In genomic region chr2:70142590-70143313, GRCh38 we compare ENCODE assay signal across 8 cellular contexts. TPM values are rescaled to one million over a fixed set of nuclear protein-coding genes. Genes with fewer than 3 reads are reported as not detected.
DNase-seq lines count a peak whose midpoint lies in the region; ATAC-seq and TF ChIP-seq lines count a peak whose summit lies in the region.

No MANE protein-coding gene starts in this region.

- no peaks in the 10 kb centered on the region for H3K9me3 Mint-ChIP-seq in activated B cell treated with CpG ODN at 0.5 μM for 24 hours

- TF ChIP-seq CTCF in activated B cell treated with CpG ODN at 0.5 μM for 24 hours (IDR thresholded peaks at IDR 0.05) = no peak

- peaks cover 37% of the 10 kb centered on the region for H3K4me1 Mint-ChIP-seq in activated B cell treated with CpG ODN at 0.5 μM for 24 hours

- intact Hi-C loops in activated B cell treated with CpG ODN at 0.5 μM for 24 hours (cut with micrococcal nuclease) = loop anchor here (1.0 to 5.0 kb wide), 11 partner anchors 39 to 410 kb away; partner anchors contain the start of genes FAM136A, GMCL1, SNRPG and TIA1

- peak overlapping the region; percentile 86 for H3K4me3 Mint-ChIP-seq in activated B cell treated with CpG ODN at 0.5 μM for 24 hours

- CTCF ChIA-PET in activated B cell treated with CpG ODN at 0.5 μM for 24 hours (lab: Charles Lee) = interaction anchor here (0.7 to 4.3 kb wide), 13 partner anchors 10 to 418 kb away, joined by 3 to 62 read pairs (median 4); partner anchors contain the start of genes MXD1, PCBP1 and SNRPG

- DNase-seq in AML-193 (lab: John Stamatoyannopoulos, UW) (peak; percentile 95 to 98), NCI-H226 (peak; percentile 97), activated B cell treated with CpG ODN at 0.5 μM for 24 hours (peak; percentile 100), islet precursor cell (peak; percentile 99)
- DNase-seq in central memory CD4-positive, alpha-beta T cell = peak; percentile 100
- DNase-seq in stimulated activated CD4-positive, alpha-beta T cell treated with anti-CD3 and anti-CD28 coated beads, Interleukin-12 subunit alpha, Interleukin-12 subunit beta, amount 100 ng/mL, for 4 hours = peak; percentile 100

- POLR2A ChIA-PET in activated B cell treated with CpG ODN at 0.5 μM for 24 hours (lab: Charles Lee) = interaction anchor here (0.5 to 15.1 kb wide), 28 partner anchors 10 to 497 kb away, joined by 3 to 976 read pairs (median 6); partner anchors contain the start of genes C2orf42, FAM136A, MXD1 and PCBP1

- no peaks in the 10 kb centered on the region for H3K27me3 Mint-ChIP-seq in activated B cell treated with CpG ODN at 0.5 μM for 24 hours

- H3K36me3 Mint-ChIP-seq in activated B cell treated with CpG ODN at 0.5 μM for 24 hours (ENCODE audit: low read depth) = peaks cover 3% of the 10 kb centered on the region

- H3K27ac Mint-ChIP-seq in activated B cell treated with CpG ODN at 0.5 μM for 24 hours = peak overlapping the region; percentile 100

- ATAC-seq in GM19025 (IDR thresholded peaks at IDR 0.05; ENCODE audit: low read depth, unreplicated experiment) = peak; percentile 67
- peak; percentile 72 for ATAC-seq in HG03280 (IDR thresholded peaks at IDR 0.05; ENCODE audit: unreplicated experiment)
- ATAC-seq in activated B cell treated with CpG ODN at 0.5 μM for 24 hours (ENCODE audit: low read depth) = peak; percentile 70

RNA-seq across cellular contexts. Expression of gene C2orf42, which starts 48.1 kb away (rescaled TPM):
- total RNA-seq in activated B cell treated with CpG ODN at 0.5 μM for 24 hours = 28.4 and 34.8 TPM in 2 replicates

RNA-seq across cellular contexts. Expression of gene PCBP1, which starts 55.5 kb away (rescaled TPM):
- 370 and 379 TPM in 2 replicates for total RNA-seq in activated B cell treated with CpG ODN at 0.5 μM for 24 hours

Comparison
In these comparisons a context has a peak if more than half of its experiments do, and no peak if none do; other contexts are left out.
1. Peak in every context shown above with its lines: DNase-seq and ATAC-seq.